In the genomic region with DNA sequence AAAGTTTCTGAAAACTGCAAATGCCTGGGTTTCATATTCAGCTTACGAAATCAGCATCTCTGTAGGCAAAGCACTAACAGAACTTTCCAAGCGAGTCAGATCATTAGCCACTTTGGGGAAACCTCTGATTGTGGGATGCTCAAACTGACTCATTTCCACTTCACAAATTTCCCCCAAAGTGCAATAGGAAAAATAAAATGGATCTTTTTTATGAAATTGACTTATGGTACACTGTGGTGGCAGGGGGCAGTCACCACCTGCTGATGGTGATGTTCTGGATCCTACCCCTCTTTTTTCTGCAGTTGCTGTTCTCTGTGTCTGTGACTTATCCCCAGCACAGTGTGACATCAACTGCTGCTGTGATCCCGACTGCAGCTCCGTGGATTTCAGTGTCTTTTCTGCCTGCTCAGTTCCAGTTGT, we compare ENCODE assay signal across 8 cellular contexts.
DNase-seq lines count a peak whose midpoint lies in the region; ATAC-seq lines count a peak whose summit lies in the region.
"Had no signal": no experiment of that assay in that cellular context is flagged by ENCODE, and none has a peak within 500 bp of the region (broad histone marks: within the 10 kb centered on the region; RNA-seq: fewer than 3 reads in every experiment).

No MANE protein-coding gene starts in this region.

- H3K9me3 Mint-ChIP-seq in T-helper 2 cell treated with Interferon-gamma antibody and Interleukin-4, amounts not matched to agents 5 μg/mL and 100 μg/mL, for 36 hours = no peaks in the 10 kb centered on the region

- H3K27ac Mint-ChIP-seq in T-helper 2 cell treated with Interferon-gamma antibody and Interleukin-4, amounts not matched to agents 5 μg/mL and 100 μg/mL, for 36 hours = no peak overlapping the region

- DNase-seq in T-helper 2 cell treated with Interferon-gamma antibody and Interleukin-4, amounts not matched to agents 5 μg/mL and 100 μg/mL, for 36 hours (ENCODE audit: low spot score) = peak; percentile 64
- peak; percentile 39 for DNase-seq in stimulated activated CD4-positive, alpha-beta T cell treated with anti-CD3 and anti-CD28 coated beads, Interleukin-1b, Interleukin-23, amount 100 ng/mL, for 48 hours
- no peak for DNase-seq in SKM-1 treated with dmso at 0.1 percent for 144 hours (lab: John Stamatoyannopoulos, UW; ENCODE audit: unreplicated experiment)
- DNase-seq in cortex of kidney (lab: John Stamatoyannopoulos, UW) = no peak
- DNase-seq: NCI-H524 had no signal

- H3K4me3 Mint-ChIP-seq in T-helper 2 cell treated with Interferon-gamma antibody and Interleukin-4, amounts not matched to agents 5 μg/mL and 100 μg/mL, for 36 hours = no peak overlapping the region

- H3K27me3 Mint-ChIP-seq in T-helper 2 cell treated with Interferon-gamma antibody and Interleukin-4, amounts not matched to agents 5 μg/mL and 100 μg/mL, for 36 hours (ENCODE audit: low read depth) = no peaks in the 10 kb centered on the region

- H3K36me3 Mint-ChIP-seq in T-helper 2 cell treated with Interferon-gamma antibody and Interleukin-4, amounts not matched to agents 5 μg/mL and 100 μg/mL, for 36 hours (ENCODE audit: low read depth) = no peaks in the 10 kb centered on the region

- H3K4me1 Mint-ChIP-seq in T-helper 2 cell treated with Interferon-gamma antibody and Interleukin-4, amounts not matched to agents 5 μg/mL and 100 μg/mL, for 36 hours (ENCODE audit: low read depth) = peaks cover 5% of the 10 kb centered on the region

- ATAC-seq in GM18861 (IDR thresholded peaks at IDR 0.05; ENCODE audit: unreplicated experiment) = peak; percentile 39
- peak; percentile 57 for ATAC-seq in HG02678 (IDR thresholded peaks at IDR 0.05; ENCODE audit: unreplicated experiment)
- ATAC-seq in GM19455 (IDR thresholded peaks at IDR 0.05; ENCODE audit: unreplicated experiment) = no peak

Comparison
In these comparisons a context has a peak if more than half of its experiments do, and no peak if none do; other contexts are left out.
1. DNase-seq: peak in T-helper 2 cell treated with Interferon-gamma antibody and Interleukin-4, amounts not matched to agents 5 μg/mL and 100 μg/mL, for 36 hours (single experiment) and stimulated activated CD4-positive, alpha-beta T cell treated with anti-CD3 and anti-CD28 coated beads, Interleukin-1b, Interleukin-23, amount 100 ng/mL, for 48 hours (single experiment); none in SKM-1 treated with dmso at 0.1 percent for 144 hours (single experiment) and cortex of kidney (single experiment).